Comparison of ENCODE assay signal across 23 cellular contexts in the genomic region with DNA sequence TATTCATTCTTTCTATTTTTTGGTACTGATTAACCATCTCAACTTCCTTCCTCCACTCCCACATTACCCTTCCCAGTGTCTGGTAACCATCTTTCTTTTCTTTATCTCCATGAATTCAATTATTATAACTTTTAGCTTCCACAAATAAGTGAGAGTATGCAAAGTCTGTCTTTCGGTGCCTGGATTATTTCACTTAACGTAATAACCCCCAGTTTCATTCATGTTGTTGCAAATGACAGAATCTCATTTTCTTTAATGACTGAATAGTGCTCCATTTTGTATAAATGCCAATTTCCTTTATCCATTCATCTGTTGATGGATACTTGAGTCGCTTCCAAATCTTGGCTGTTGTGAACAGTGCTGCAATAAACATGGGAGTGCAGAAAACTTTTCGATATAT.
"Had no signal": no experiment of that assay in that cellular context is flagged by ENCODE, and none has a peak within 500 bp of the region (broad histone marks: within the 10 kb centered on the region; RNA-seq: fewer than 3 reads in every experiment).

No MANE protein-coding gene starts in this region.

- DNase-seq: activated B cell treated with CpG ODN at 0.5 μM for 24 hours; activated CD4-positive, alpha-beta T cell treated with anti-CD3 and anti-CD28 coated beads for 48 hours; activated CD4-positive, alpha-beta T cell treated with anti-CD3 and anti-CD28 coated beads, Interleukin-2, amount 50 U/mL, for 1 hour; activated CD4-positive, alpha-beta T cell treated with anti-CD3 and anti-CD28 coated beads, Interleukin-2, amount 50 U/mL, for 48 hours; activated CD8-positive, alpha-beta memory T cell treated with anti-CD3 and anti-CD28 coated beads for 24 hours; activated CD8-positive, alpha-beta T cell treated with anti-CD3 and anti-CD28 coated beads for 36 hours; activated effector memory CD4-positive, alpha-beta T cell treated with Interleukin-2 at 50 U/mL for 16 hours; activated gamma-delta T cell treated with Interleukin-2 at 50 U/mL for 16 hours; activated naive CD4-positive, alpha-beta T cell treated with anti-CD3 and anti-CD28 coated beads, Interleukin-2, amount 50 U/mL, for 16 hours; activated naive CD4-positive, alpha-beta T cell treated with Interleukin-2 at 50 U/mL for 16 hours; activated T-cell treated with anti-CD3 and anti-CD28 coated beads, Interleukin-2, amount 50 U/mL, for 4 hours; body of pancreas; caudate nucleus; cortex of kidney; dermis blood vessel endothelial cell; effector CD4-positive, alpha-beta T cell; effector memory CD8-positive, alpha-beta T cell; esophagus squamous epithelium; head of caudate nucleus; T-helper 17 cell; T1000; WERI-Rb-1 had no signal

- H3K36me3 ChIP-seq: esophagus squamous epithelium, WERI-Rb-1 had no signal

- H3K4me3 ChIP-seq: body of pancreas, esophagus squamous epithelium had no signal

- H3K9me3 ChIP-seq: body of pancreas, esophagus squamous epithelium had no signal

- FAIRE-seq: frontal cortex had no signal

- H3K4me1 ChIP-seq: body of pancreas, esophagus squamous epithelium had no signal

- H3K27me3 ChIP-seq: body of pancreas, esophagus squamous epithelium had no signal

- H3K27ac ChIP-seq: body of pancreas, esophagus squamous epithelium, WERI-Rb-1 had no signal
